In genomic region chr3:18234717-18235335, GRCh38 we compare ENCODE assay signal across 18 cellular contexts.
DNase-seq lines count a peak whose midpoint lies in the region; ATAC-seq and TF ChIP-seq lines count a peak whose summit lies in the region.
"Had no signal": no experiment of that assay in that cellular context is flagged by ENCODE, and none has a peak within 500 bp of the region (broad histone marks: within the 10 kb centered on the region; RNA-seq: fewer than 3 reads in every experiment).

No MANE protein-coding gene starts in this region.

- H3K23ac ChIP-seq in trophoblast cell (ENCODE audit: low read length), result no peak overlapping the region

- H3K4me2 ChIP-seq in trophoblast cell (ENCODE audit: low read length), result no peak overlapping the region
- H3K4me2 ChIP-seq in Karpas-422 (ENCODE audit: low read depth, low read length, poor library complexity, severe bottlenecking), result no peak overlapping the region

- DNase-seq in NCI-H2107 treated with DMSO at 0.1 percent for 48 hours (lab: John Stamatoyannopoulos, UW; ENCODE audit: unreplicated experiment), result peak; percentile 18
- no peak for DNase-seq in NCI-H2107 (lab: John Stamatoyannopoulos, UW)
- DNase-seq in NCI-H748 treated with DMSO at 0.1 percent for 48 hours (lab: John Stamatoyannopoulos, UW), result peak; percentile 16
- DNase-seq in foreskin keratinocyte, result peak in 1 of 2 donors; percentile 62
- DNase-seq in trophoblast cell, result peak in 1 of 2 donors; percentile 52
- DNase-seq in NOMO-1 treated with dmso at 0.1 percent for 144 hours (lab: John Stamatoyannopoulos, UW; ENCODE audit: unreplicated experiment), result no peak
- DNase-seq in Karpas-422, result no peak
- no peak for DNase-seq in Peyer's patch
- DNase-seq: activated CD8-positive, alpha-beta T cell treated with anti-CD3 and anti-CD28 coated beads for 36 hours; activated naive CD8-positive, alpha-beta T cell treated with anti-CD3 and anti-CD28 coated beads, Interleukin-2, amount 50 U/mL, for 24 hours; CD4-positive, CD25-positive, alpha-beta regulatory T cell; DND-41; immature natural killer cell; NCI-H2227 treated with DMSO at 0.1 percent for 48 hours; OCI-M1; psoas muscle had no signal

- no peak overlapping the region for H2BK5ac ChIP-seq in trophoblast cell (ENCODE audit: low read depth, low read length, poor library complexity)

- H4K12ac ChIP-seq in trophoblast cell (ENCODE audit: low read depth, low read length), result no peak overlapping the region

- H3K4me3 ChIP-seq in trophoblast cell (ENCODE audit: low read depth, low read length), result no peak overlapping the region
- H3K4me3 ChIP-seq in Karpas-422 (ENCODE audit: low read length), result no peak overlapping the region
- H3K4me3 ChIP-seq in Peyer's patch, result no peak overlapping the region
- H3K4me3 ChIP-seq: gastroesophageal sphincter, psoas muscle had no signal

- no peak overlapping the region for H2BK12ac ChIP-seq in trophoblast cell (ENCODE audit: low read length)

- H4K20me1 ChIP-seq in Karpas-422 (ENCODE audit: insufficient read depth, low read depth, low read length), result no peaks in the 10 kb centered on the region

- H3K4me1 ChIP-seq in foreskin keratinocyte, result peaks cover 35% of the 10 kb centered on the region
- H3K4me1 ChIP-seq in trophoblast cell (ENCODE audit: control insufficient read depth in 1 of 2, insufficient read depth in 2 of 2, low read length in 2 of 2), result peaks cover 2 to 5% of the 10 kb centered on the region in 2 experiments
- no peaks in the 10 kb centered on the region for H3K4me1 ChIP-seq in Karpas-422 (ENCODE audit: low read length)
- no peaks in the 10 kb centered on the region for H3K4me1 ChIP-seq in Peyer's patch
- H3K4me1 ChIP-seq: gastroesophageal sphincter, psoas muscle had no signal

- no peak overlapping the region for H3K27ac ChIP-seq in foreskin keratinocyte
- H3K27ac ChIP-seq in trophoblast cell (ENCODE audit: low read depth, low read length), result no peak overlapping the region
- H3K27ac ChIP-seq in Karpas-422 (ENCODE audit: low read length), result no peak overlapping the region
- no peak overlapping the region for H3K27ac ChIP-seq in Peyer's patch
- H3K27ac ChIP-seq: gastroesophageal sphincter, psoas muscle had no signal

- no peak for TF ChIP-seq CTCF in foreskin keratinocyte (conservative IDR thresholded peaks at IDR 0.05)
- TF ChIP-seq CTCF in Peyer's patch (IDR thresholded peaks at IDR 0.05), result no peak

- no peak overlapping the region for H2AFZ ChIP-seq in trophoblast cell (ENCODE audit: insufficient read depth, low read length, poor library complexity)
- no peak overlapping the region for H2AFZ ChIP-seq in Karpas-422 (ENCODE audit: low read length)

- no peak overlapping the region for H3K18ac ChIP-seq in trophoblast cell (ENCODE audit: low read length)

- no peaks in the 10 kb centered on the region for H3K79me2 ChIP-seq in trophoblast cell (ENCODE audit: control insufficient read depth, insufficient read depth, low read length, poor library complexity)
- no peaks in the 10 kb centered on the region for H3K79me2 ChIP-seq in Karpas-422 (ENCODE audit: low read length)

- H2BK120ac ChIP-seq in trophoblast cell (ENCODE audit: insufficient read depth, low read length, poor library complexity), result no peak overlapping the region

- no peak for TF ChIP-seq POLR2A in Peyer's patch (IDR thresholded peaks at IDR 0.05)

- no peak overlapping the region for H4K91ac ChIP-seq in trophoblast cell (ENCODE audit: low read depth, low read length)

- H3K4ac ChIP-seq in trophoblast cell (ENCODE audit: low read depth, low read length), result no peak overlapping the region

- H3K36me3 ChIP-seq in trophoblast cell (ENCODE audit: control insufficient read depth in 1 of 2, insufficient read depth in 2 of 2, low read length in 2 of 2) (no peaks in the 10 kb centered on the region), Karpas-422 (ENCODE audit: insufficient read depth, low read length) (no peaks in the 10 kb centered on the region), Peyer's patch (no peaks in the 10 kb centered on the region)
- H3K36me3 ChIP-seq: gastroesophageal sphincter had no signal

- no CpG with 5 or more reads among the region's 4 CpGs for WGBS in trophoblast cell (ENCODE audit: extremely low coverage, insufficient coverage, insufficient read length)

- no peaks in the 10 kb centered on the region for H3K79me1 ChIP-seq in trophoblast cell (ENCODE audit: low read length)

- H3K9ac ChIP-seq in trophoblast cell (ENCODE audit: low read length) (peak overlapping the region; percentile 48), Karpas-422 (ENCODE audit: low read length) (no peak overlapping the region)

- peak; percentile 2 for ATAC-seq in foreskin keratinocyte
- ATAC-seq: activated CD8-positive, alpha-beta T cell treated with anti-CD3 and anti-CD28 coated beads for 36 hours; activated naive CD8-positive, alpha-beta T cell treated with anti-CD3 and anti-CD28 coated beads, Interleukin-2, amount 50 U/mL, for 24 hours; gastroesophageal sphincter; natural killer cell treated with Interleukin-12 subunit alpha and Interleukin-12 subunit beta and Interleukin-15 and Interleukin-18, amount 100 ng/mL, for 72 hours; psoas muscle had no signal

- H3K9me3 ChIP-seq in trophoblast cell (ENCODE audit: insufficient read depth, low read depth, low read length) (no peaks in the 10 kb centered on the region), Karpas-422 (ENCODE audit: low read length) (no peaks in the 10 kb centered on the region), Peyer's patch (no peaks in the 10 kb centered on the region)
- H3K9me3 ChIP-seq: gastroesophageal sphincter, psoas muscle had no signal

- no peaks in the 10 kb centered on the region for H3K9me2 ChIP-seq in Karpas-422 (replicated peaks; ENCODE audit: insufficient read depth, low read length)

- no peak overlapping the region for H4K8ac ChIP-seq in trophoblast cell (ENCODE audit: low read depth, low read length)

- H2AK5ac ChIP-seq in trophoblast cell (ENCODE audit: low read length), result no peak overlapping the region

- H3K27me3 ChIP-seq in foreskin keratinocyte (no peaks in the 10 kb centered on the region), trophoblast cell (ENCODE audit: insufficient read depth, low read length) (no peaks in the 10 kb centered on the region), Karpas-422 (ENCODE audit: low read length) (no peaks in the 10 kb centered on the region), Peyer's patch (no peaks in the 10 kb centered on the region)
- H3K27me3 ChIP-seq: gastroesophageal sphincter had no signal

- H3K14ac ChIP-seq in trophoblast cell (ENCODE audit: low read length), result no peak overlapping the region

Comparison
In these comparisons a context has a peak if more than half of its experiments do, and no peak if none do; other contexts are left out.
1. DNase-seq: peak in NCI-H2107 treated with DMSO at 0.1 percent for 48 hours (single experiment) and NCI-H748 treated with DMSO at 0.1 percent for 48 hours (single experiment); none in NCI-H2107 (single experiment), NOMO-1 treated with dmso at 0.1 percent for 144 hours (single experiment), Karpas-422 (single experiment) and Peyer's patch (0 of 3).